Comparison of ENCODE assay signal across 11 cellular contexts in genomic region chr17:77892469-77893143, GRCh38.
DNase-seq lines count a peak whose midpoint lies in the region; ATAC-seq and TF ChIP-seq lines count a peak whose summit lies in the region.
"Had no signal": no experiment of that assay in that cellular context is flagged by ENCODE, and none has a peak within 500 bp of the region (broad histone marks: within the 10 kb centered on the region; RNA-seq: fewer than 3 reads in every experiment).

No MANE protein-coding gene starts in this region.

- no peak for ATAC-seq in effector memory CD8-positive, alpha-beta T cell (replicated peaks)
- ATAC-seq in HG02870 (IDR thresholded peaks at IDR 0.05; ENCODE audit: unreplicated experiment) (no peak), HG03280 (IDR thresholded peaks at IDR 0.05; ENCODE audit: unreplicated experiment) (no peak)

- H3K9me3 Mint-ChIP-seq in effector memory CD8-positive, alpha-beta T cell, result no peaks in the 10 kb centered on the region
- H3K9me3 Mint-ChIP-seq: activated B cell treated with CpG ODN at 0.5 μM for 24 hours had no signal

- peaks cover 12% of the 10 kb centered on the region for H3K36me3 Mint-ChIP-seq in effector memory CD8-positive, alpha-beta T cell (ENCODE audit: insufficient read depth)

- WGBS in lower leg skin, 2 donors, result 81 to 83% methylated on average over 20 to 22 of the region's 22 CpGs

- peaks cover 19 to 23% of the 10 kb centered on the region in 2 donors for H3K4me1 Mint-ChIP-seq in effector memory CD8-positive, alpha-beta T cell (ENCODE audit: low read depth in 2 of 2)

- no peak for TF ChIP-seq POLR2A in lower leg skin (IDR thresholded peaks at IDR 0.05)

- H3K27me3 Mint-ChIP-seq in effector memory CD8-positive, alpha-beta T cell, result no peaks in the 10 kb centered on the region
- H3K27me3 Mint-ChIP-seq: CD8-positive, alpha-beta memory T cell had no signal

- peak; percentile 30 for TF ChIP-seq CTCF in LNCaP clone FGC (IDR thresholded peaks at IDR 0.05; ENCODE audit: control insufficient read depth, extremely low read depth, insufficient read depth)
- TF ChIP-seq CTCF in retinal pigment epithelial cell (conservative IDR thresholded peaks at IDR 0.05; ENCODE audit: low read depth, low read length), result peak; percentile 50
- no peak for TF ChIP-seq CTCF in lower leg skin (IDR thresholded peaks at IDR 0.05)

- peak overlapping the region; percentile 69 to 74 for H3K27ac Mint-ChIP-seq in effector memory CD8-positive, alpha-beta T cell
- H3K27ac Mint-ChIP-seq: activated B cell treated with CpG ODN at 0.5 μM for 24 hours had no signal

- H3K4me3 ChIP-seq in LNCaP clone FGC (ENCODE audit: low read depth, low read length) (no peak overlapping the region), retinal pigment epithelial cell (ENCODE audit: low read length) (no peak overlapping the region), lower leg skin (ENCODE audit: low read depth, poor library complexity, severe bottlenecking) (no peak overlapping the region)
- H3K4me3 ChIP-seq: testis had no signal

- intact Hi-C loops in lower leg skin (cut with DNase I; ENCODE audit: low total_unique reads), result no loop called here

- DNase-seq in activated effector memory CD4-positive, alpha-beta T cell treated with anti-CD3 and anti-CD28 coated beads, Interleukin-2, amount 50 U/mL, for 16 hours, result peak; percentile 59
- no peak for DNase-seq in activated effector memory CD4-positive, alpha-beta T cell treated with Interleukin-2 at 50 U/mL for 16 hours
- DNase-seq in LNCaP clone FGC (ENCODE audit: low read depth) (no peak), retinal pigment epithelial cell (ENCODE audit: low read depth) (no peak), lower leg skin (ENCODE audit: low spot score in 2 of 2) (no peak)
- DNase-seq in effector memory CD8-positive, alpha-beta T cell, result no peak
- DNase-seq: activated B cell treated with CpG ODN at 0.5 μM for 24 hours, testis had no signal

- no peak overlapping the region for H3K4me3 Mint-ChIP-seq in effector memory CD8-positive, alpha-beta T cell
- H3K4me3 Mint-ChIP-seq: activated B cell treated with CpG ODN at 0.5 μM for 24 hours had no signal

Comparison
In these comparisons a context has a peak if more than half of its experiments do, and no peak if none do; other contexts are left out.
1. CTCF ChIP-seq: peak in LNCaP clone FGC (single experiment) and retinal pigment epithelial cell (single experiment); none in lower leg skin (0 of 3).